In genomic region chr5:79816014-79816413, GRCh38 we compare ENCODE assay signal across 7 cellular contexts.
"Had no signal": no experiment of that assay in that cellular context is flagged by ENCODE, and none has a peak within 500 bp of the region (broad histone marks: within the 10 kb centered on the region; RNA-seq: fewer than 3 reads in every experiment).

No MANE protein-coding gene starts in this region.

- H3K9me3 ChIP-seq: HAP-1 had no signal

- DNase-seq: GM23248, GOT3, H7, HFFc6, IMR-90 had no signal

- H3K27ac Mint-ChIP-seq: HFFc6 had no signal

- H3K36me3 ChIP-seq: HAP-1 had no signal

- H3K27ac ChIP-seq: GM23248 had no signal

- H3K4me3 Mint-ChIP-seq: HFFc6 had no signal

- H3K9ac ChIP-seq: GM23248 had no signal

- ATAC-seq: HCT116 had no signal

- H3K4me3 ChIP-seq: GM23248, HAP-1 had no signal
